In the genomic region with DNA sequence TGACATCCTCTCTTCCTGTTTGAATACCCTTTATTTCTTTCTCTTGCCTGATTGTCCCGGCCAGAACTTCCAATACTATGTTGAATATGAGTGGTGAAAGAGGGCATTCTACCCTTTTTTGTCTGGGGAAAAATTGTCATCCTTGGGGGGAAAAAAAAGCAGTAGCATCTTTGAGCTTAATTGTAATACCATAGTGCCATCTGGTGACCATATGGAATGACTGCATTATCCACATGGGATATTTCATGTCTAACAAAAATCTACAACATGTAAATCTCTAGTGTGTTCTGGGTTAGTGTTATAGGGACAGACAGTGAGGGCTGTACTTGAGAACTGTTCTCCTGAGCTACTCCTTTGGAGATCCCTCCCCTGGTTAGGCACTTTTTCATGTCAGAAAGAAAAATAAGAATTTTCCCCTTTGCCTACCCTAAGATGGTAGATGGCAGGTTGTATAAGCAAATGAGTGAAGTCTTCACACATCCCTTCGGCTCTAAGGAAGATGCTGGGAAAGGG, we compare ENCODE assay signal across 8 cellular contexts. TPM values are rescaled to one million over a fixed set of nuclear protein-coding genes. Genes with fewer than 3 reads are reported as not detected.
DNase-seq lines count a peak whose midpoint lies in the region; ATAC-seq and TF ChIP-seq lines count a peak whose summit lies in the region.

No MANE protein-coding gene starts in this region.

- no peak overlapping the region for H3K27ac ChIP-seq in KMS-11
- no peak overlapping the region for H3K27ac ChIP-seq in mesenchymal stem cell (ENCODE audit: low read length, poor library complexity, severe bottlenecking)

- H3K9me3 ChIP-seq in mesenchymal stem cell (ENCODE audit: control insufficient read depth, low read length) (no peaks in the 10 kb centered on the region), MG63 (no peaks in the 10 kb centered on the region)

- no peaks in the 10 kb centered on the region for H3K36me3 Mint-ChIP-seq in activated T-helper 2 cell treated with anti-CD3 and anti-CD28 coated beads, Interferon-gamma antibody, Interleukin-2, Interleukin-4, amounts not matched to agents 10 μg/mL and 5 μg/mL and 100 μg/mL, durations not matched to agents 14 hours and 24 hours and 36 hours (ENCODE audit: low read depth)

- H3K18ac ChIP-seq in mesenchymal stem cell (ENCODE audit: low read depth in 1 of 2, low read length in 2 of 2), result no peak overlapping the region

- no peak overlapping the region for H2BK5ac ChIP-seq in mesenchymal stem cell (ENCODE audit: low read depth, low read length, poor library complexity, severe bottlenecking)

- no peak overlapping the region for H3K27ac Mint-ChIP-seq in activated T-helper 2 cell treated with anti-CD3 and anti-CD28 coated beads, Interferon-gamma antibody, Interleukin-2, Interleukin-4, amounts not matched to agents 10 μg/mL and 5 μg/mL and 100 μg/mL, durations not matched to agents 14 hours and 24 hours and 36 hours

- H2AFZ ChIP-seq in KMS-11 (ENCODE audit: low read depth) (no peak overlapping the region), mesenchymal stem cell (ENCODE audit: low read depth, low read length) (no peak overlapping the region)

- H3K79me2 ChIP-seq in KMS-11 (ENCODE audit: insufficient read depth, low read depth), result no peaks in the 10 kb centered on the region

- H3K9me3 Mint-ChIP-seq in activated T-helper 2 cell treated with anti-CD3 and anti-CD28 coated beads, Interferon-gamma antibody, Interleukin-2, Interleukin-4, amounts not matched to agents 10 μg/mL and 5 μg/mL and 100 μg/mL, durations not matched to agents 14 hours and 24 hours and 36 hours, result no peaks in the 10 kb centered on the region

- no peak overlapping the region for H3K4ac ChIP-seq in mesenchymal stem cell (ENCODE audit: low read depth in 1 of 2, low read length in 2 of 2)

- H3K4me1 Mint-ChIP-seq in activated T-helper 2 cell treated with anti-CD3 and anti-CD28 coated beads, Interferon-gamma antibody, Interleukin-2, Interleukin-4, amounts not matched to agents 10 μg/mL and 5 μg/mL and 100 μg/mL, durations not matched to agents 14 hours and 24 hours and 36 hours (ENCODE audit: low read depth), result peaks cover 3% of the 10 kb centered on the region

- no peak overlapping the region for H2BK15ac ChIP-seq in mesenchymal stem cell (ENCODE audit: low read depth, poor library complexity, severe bottlenecking)

- no peaks in the 10 kb centered on the region for H3K36me3 ChIP-seq in KMS-11 (ENCODE audit: insufficient read depth)
- no peaks in the 10 kb centered on the region for H3K36me3 ChIP-seq in mesenchymal stem cell (ENCODE audit: control insufficient read depth in 1 of 2, insufficient read depth in 2 of 2, low read depth in 1 of 2, low read length in 2 of 2)
- no peaks in the 10 kb centered on the region for H3K36me3 ChIP-seq in MG63

- peak; percentile 51 for TF ChIP-seq CTCF in KMS-11 (conservative IDR thresholded peaks at IDR 0.05; ENCODE audit: low read depth, low read length)

- H3K14ac ChIP-seq in mesenchymal stem cell (ENCODE audit: low read length in 2 of 2), result no peak overlapping the region

- no peak overlapping the region for H3K23ac ChIP-seq in mesenchymal stem cell (ENCODE audit: low read length in 2 of 2)

- no peaks in the 10 kb centered on the region for H4K20me1 ChIP-seq in KMS-11 (ENCODE audit: insufficient read depth)

- no peak overlapping the region for H2BK120ac ChIP-seq in mesenchymal stem cell (ENCODE audit: low read depth, low read length)

- H3K79me1 ChIP-seq in mesenchymal stem cell (replicated peaks; ENCODE audit: low read length, poor library complexity, severe bottlenecking), result no peaks in the 10 kb centered on the region

- H2AK5ac ChIP-seq in mesenchymal stem cell (ENCODE audit: low read length, severe bottlenecking), result no peak overlapping the region

- DNase-seq in DMS 273 treated with DMSO at 0.1 percent for 48 hours (lab: John Stamatoyannopoulos, UW), result peak; percentile 2
- peak; percentile 30 for DNase-seq in astrocyte of the hippocampus (ENCODE audit: low read depth, low spot score)
- DNase-seq in mesenchymal stem cell, result peak; percentile 18
- no peak for DNase-seq in MG63
- no peak for DNase-seq in NCI-H146 treated with DMSO at 0.1 percent for 48 hours (lab: John Stamatoyannopoulos, UW; ENCODE audit: unreplicated experiment)
- DNase-seq in activated T-helper 2 cell treated with anti-CD3 and anti-CD28 coated beads, Interferon-gamma antibody, Interleukin-2, Interleukin-4, amounts not matched to agents 10 μg/mL and 5 μg/mL and 100 μg/mL, durations not matched to agents 14 hours and 24 hours and 36 hours (ENCODE audit: low spot score), result no peak

- H3K4me1 ChIP-seq in KMS-11 (ENCODE audit: low read depth, poor library complexity, severe bottlenecking) (no peaks in the 10 kb centered on the region), mesenchymal stem cell (ENCODE audit: control insufficient read depth, insufficient read depth, low read depth, low read length) (no peaks in the 10 kb centered on the region)

- no peak overlapping the region for H3K4me3 Mint-ChIP-seq in activated T-helper 2 cell treated with anti-CD3 and anti-CD28 coated beads, Interferon-gamma antibody, Interleukin-2, Interleukin-4, amounts not matched to agents 10 μg/mL and 5 μg/mL and 100 μg/mL, durations not matched to agents 14 hours and 24 hours and 36 hours (ENCODE audit: low read depth)

- H3K27me3 Mint-ChIP-seq in activated T-helper 2 cell treated with anti-CD3 and anti-CD28 coated beads, Interferon-gamma antibody, Interleukin-2, Interleukin-4, amounts not matched to agents 10 μg/mL and 5 μg/mL and 100 μg/mL, durations not matched to agents 14 hours and 24 hours and 36 hours (ENCODE audit: low read depth), result no peaks in the 10 kb centered on the region

- no peak for ATAC-seq in HG03460 (IDR thresholded peaks at IDR 0.05; ENCODE audit: unreplicated experiment)

- H4K8ac ChIP-seq in mesenchymal stem cell (ENCODE audit: low read length), result no peak overlapping the region

- H3K27me3 ChIP-seq in KMS-11 (ENCODE audit: insufficient read depth, low read depth) (no peaks in the 10 kb centered on the region), mesenchymal stem cell (ENCODE audit: control insufficient read depth in 1 of 2, insufficient read depth in 1 of 2, low read length in 2 of 2) (peaks cover 0 to 52% of the 10 kb centered on the region in 2 experiments), MG63 (no peaks in the 10 kb centered on the region)

- H3K9ac ChIP-seq in KMS-11, result no peak overlapping the region
- H3K9ac ChIP-seq in mesenchymal stem cell (ENCODE audit: low read length), result no peak overlapping the region

- no peak overlapping the region for H4K91ac ChIP-seq in mesenchymal stem cell (ENCODE audit: low read length)

- H2BK12ac ChIP-seq in mesenchymal stem cell (ENCODE audit: low read length in 2 of 2), result no peak overlapping the region

- H3K4me2 ChIP-seq in KMS-11 (no peak overlapping the region), mesenchymal stem cell (ENCODE audit: low read length, poor library complexity, severe bottlenecking) (no peak overlapping the region)

- intact Hi-C loops in activated T-helper 2 cell treated with anti-CD3 and anti-CD28 coated beads, Interferon-gamma antibody, Interleukin-2, Interleukin-4, amounts not matched to agents 10 μg/mL and 5 μg/mL and 100 μg/mL, durations not matched to agents 14 hours and 24 hours and 36 hours (cut with micrococcal nuclease), result loop anchor here (5.0 kb wide), 2 partner anchors 252 to 792 kb away; no protein-coding TSS in a partner anchor

- no CpG with 5 or more reads among the region's 2 CpGs for WGBS in mesenchymal stem cell

- H3K4me3 ChIP-seq in KMS-11 (IDR thresholded peaks at IDR 0.05; ENCODE audit: insufficient read depth, low read depth, low read length), result no peak overlapping the region
- no peak overlapping the region for H3K4me3 ChIP-seq in mesenchymal stem cell (ENCODE audit: insufficient read depth in 1 of 2, low read depth in 1 of 2, low read length in 2 of 2)
- H3K4me3 ChIP-seq in MG63, result no peak overlapping the region

RNA-seq across cellular contexts. Expression of a gene that starts 26.0 kb away (rescaled TPM):
- 0.77 TPM for polyA plus RNA-seq in mesenchymal stem cell (2013, experiment 1 of 2)
- 0.67 TPM for polyA plus RNA-seq in mesenchymal stem cell (2013, experiment 2 of 2)
- total RNA-seq in MG63 (2014; rRNA removed; shearing (Covaris generic); ENCODE audit: low replicate concordance), result not detected in 2 replicates
- not detected in 2 replicates for total RNA-seq in activated T-helper 2 cell treated with anti-CD3 and anti-CD28 coated beads, Interferon-gamma antibody, Interleukin-2, Interleukin-4, amounts not matched to agents 10 μg/mL and 5 μg/mL and 100 μg/mL, durations not matched to agents 14 hours and 24 hours and 36 hours

Comparison
In these comparisons a context has a peak if more than half of its experiments do, and no peak if none do; other contexts are left out.
1. DNase-seq: peak in DMS 273 treated with DMSO at 0.1 percent for 48 hours (single experiment), astrocyte of the hippocampus (single experiment) and mesenchymal stem cell (single experiment); none in MG63 (single experiment), NCI-H146 treated with DMSO at 0.1 percent for 48 hours (single experiment) and activated T-helper 2 cell treated with anti-CD3 and anti-CD28 coated beads, Interferon-gamma antibody, Interleukin-2, Interleukin-4, amounts not matched to agents 10 μg/mL and 5 μg/mL and 100 μg/mL, durations not matched to agents 14 hours and 24 hours and 36 hours (single experiment).